In genomic region chr14:74302160-74302628, GRCh38 we compare ENCODE assay signal across 8 cellular contexts. TPM values are rescaled to one million over a fixed set of nuclear protein-coding genes. Genes with fewer than 3 reads are reported as not detected.
A peak's percentile ranks its signal among the peaks of the same experiment; 100 is the strongest.
DNase-seq lines count a peak whose midpoint lies in the region; ATAC-seq, FAIRE-seq and TF ChIP-seq lines count a peak whose summit lies in the region.

No MANE protein-coding gene starts in this region.

- H4K20me1 ChIP-seq in BLaER1 treated with 17β-estradiol and CSF1 and Interleukin-3, amounts not matched to agents 10 nM and 100 nM = peaks cover 6 to 47% (median 39%) of the 10 kb centered on the region in 11 experiments; a peak in 18 of 22 replicates

- no peaks in the 10 kb centered on the region for H3K9me3 ChIP-seq in BLaER1 treated with 17β-estradiol and CSF1 and Interleukin-3, amounts not matched to agents 10 nM and 100 nM (replicated peaks in 1 of 11)
- H3K9me3 ChIP-seq in Panc1 (ENCODE audit: control insufficient read depth, insufficient read depth, low read depth, low read length) (no peaks in the 10 kb centered on the region), kidney (ENCODE audit: control insufficient read depth in 1 of 2, low read length in 2 of 2) (no peaks in the 10 kb centered on the region)

- CTCF ChIA-PET in Panc1 (lab: Charles Lee) = interaction anchor here (0.6 to 0.7 kb wide), 3 partner anchors 9 to 485 kb away, joined by 3 to 9 read pairs (median 5); no protein-coding TSS in a partner anchor

- intact Hi-C loops in Panc1 (cut with micrococcal nuclease; ENCODE audit: unreplicated experiment) (no loop called here), kidney (cut with DNase I) (no loop called here)

- no peak for FAIRE-seq in kidney (lab: Jason Lieb, UNC)

- POLR2A ChIA-PET in Panc1 (lab: Charles Lee) = interaction anchor here (0.9 kb wide), 1 partner anchor 11 kb away, joined by 8 read pairs; no protein-coding TSS in a partner anchor

- no TSS peak for BruUV-seq in Panc1 (replicated peaks; lab: Mats Ljungman, UMichigan)

- H3K36me3 ChIP-seq in BLaER1 treated with 17β-estradiol and CSF1 and Interleukin-3, amounts not matched to agents 10 nM and 100 nM = peaks cover 7 to 37% (median 32%) of the 10 kb centered on the region in 11 experiments
- H3K36me3 ChIP-seq in Panc1 (ENCODE audit: control insufficient read depth, insufficient read depth, low read length) = peaks cover 2% of the 10 kb centered on the region; the same call in 1 of the 2 replicates
- H3K36me3 ChIP-seq in kidney (ENCODE audit: control insufficient read depth in 1 of 2, insufficient read depth in 2 of 2, low read length in 2 of 2) = peaks cover 6 to 12% of the 10 kb centered on the region in 2 donors

- in situ Hi-C loops in Panc1 (cut with HindIII; ENCODE audit: low pct_unique_long_range_greater_than_20kb, low sequenced_read_pairs) = no loop called here

- H3K9ac ChIP-seq in BLaER1 treated with 17β-estradiol and CSF1 and Interleukin-3, amounts not matched to agents 10 nM and 100 nM = peak overlapping the region; percentile 85 to 96 (median 89)
- peak overlapping the region; percentile 75 to 97 for H3K9ac ChIP-seq in kidney (ENCODE audit: low read length in 2 of 2)

- no peak for TF ChIP-seq CTCF in Panc1 (IDR thresholded peaks at IDR 0.05)
- TF ChIP-seq CTCF in cardiac fibroblast (IDR thresholded peaks at IDR 0.05; ENCODE audit: low read depth, low read length) = peak; percentile 63
- TF ChIP-seq CTCF in kidney (IDR thresholded peaks at IDR 0.05; ENCODE audit: borderline replicate concordance, extremely low read depth, insufficient read depth) = no peak

- H3K4me1 ChIP-seq in BLaER1 treated with 17β-estradiol and CSF1 and Interleukin-3, amounts not matched to agents 10 nM and 100 nM = peaks cover 22 to 56% (median 42%) of the 10 kb centered on the region in 10 experiments
- no peaks in the 10 kb centered on the region for H3K4me1 ChIP-seq in Panc1 (ENCODE audit: control insufficient read depth, insufficient read depth, low read length)
- peaks cover 8 to 20% of the 10 kb centered on the region in 2 donors for H3K4me1 ChIP-seq in kidney (ENCODE audit: control insufficient read depth in 1 of 2, insufficient read depth in 1 of 2, low read depth in 1 of 2, low read length in 2 of 2)

- no peaks in the 10 kb centered on the region for H3K27me3 ChIP-seq in BLaER1 treated with 17β-estradiol and CSF1 and Interleukin-3, amounts not matched to agents 10 nM and 100 nM
- no peaks in the 10 kb centered on the region for H3K27me3 ChIP-seq in Panc1 (ENCODE audit: control insufficient read depth, insufficient read depth, low read length)

- H3K4me2 ChIP-seq in BLaER1 treated with 17β-estradiol and CSF1 and Interleukin-3, amounts not matched to agents 10 nM and 100 nM = peak overlapping the region; percentile 76 to 97 (median 91)

- peak overlapping the region; percentile 82 to 100 (median 88) for H3K4me3 ChIP-seq in BLaER1 treated with 17β-estradiol and CSF1 and Interleukin-3, amounts not matched to agents 10 nM and 100 nM
- H3K4me3 ChIP-seq in Panc1 (ENCODE audit: low read depth in 2 of 2, low read length in 2 of 2) (peak overlapping the region; percentile 75 to 83), cardiac fibroblast (replicated peaks in 1 of 2; ENCODE audit: low read depth in 2 of 2, low read length in 2 of 2) (peak overlapping the region; percentile 93 to 97), kidney (ENCODE audit: low read length in 2 of 2) (peak overlapping the region; percentile 81 to 95)

- ATAC-seq in GM18517 (IDR thresholded peaks at IDR 0.05; ENCODE audit: unreplicated experiment) (peak; percentile 7), HG03439 (IDR thresholded peaks at IDR 0.05; ENCODE audit: unreplicated experiment) (peak; percentile 20), Panc1 (peak; percentile 75)
- peak; percentile 56 for ATAC-seq in stimulated activated naive CD8-positive, alpha-beta T cell treated with anti-CD3 and anti-CD28 coated beads, Interleukin-15, Interleukin-2, amounts not matched to agents 100 U/mL and 50 U/mL, for 24 hours

- DNase-seq in Panc1 (ENCODE audit: low read depth, low spot score) = no peak
- peak; percentile 65 to 68 for DNase-seq in cardiac fibroblast (ENCODE audit: low read depth in 2 of 2)
- no peak for DNase-seq in kidney
- DNase-seq in stimulated activated naive CD8-positive, alpha-beta T cell treated with anti-CD3 and anti-CD28 coated beads, Interleukin-15, Interleukin-2, amounts not matched to agents 100 U/mL and 50 U/mL, for 24 hours = peak; percentile 11
- no peak for DNase-seq in GDM1 (lab: John Stamatoyannopoulos, UW)

- H3K27ac ChIP-seq in BLaER1 treated with 17β-estradiol and CSF1 and Interleukin-3, amounts not matched to agents 10 nM and 100 nM = peak overlapping the region; percentile 75 to 94 (median 84)
- peak overlapping the region; percentile 84 for H3K27ac ChIP-seq in Panc1 (ENCODE audit: low read length)
- peak overlapping the region; percentile 59 to 87 for H3K27ac ChIP-seq in kidney (ENCODE audit: low read depth in 2 of 2, low read length in 2 of 2)

RNA-seq across cellular contexts. Expression of gene ABCD4, which starts 0.5 kb away (rescaled TPM):
- 24.4 TPM for total RNA-seq in Panc1 (2021; ENCODE audit: unreplicated experiment)
- 27.6 TPM for polyA plus RNA-seq in Panc1 (2012; ENCODE audit: insufficient read length)
- total RNA-seq in kidney = 61.3 TPM
- 66.1 TPM for polyA plus RNA-seq in kidney (ENCODE audit: insufficient read depth, low read depth, low replicate concordance)

RNA-seq across cellular contexts. Expression of gene VRTN, which starts 46.1 kb away (rescaled TPM):
- total RNA-seq in Panc1 (2021; ENCODE audit: unreplicated experiment) (not detected), kidney (not detected)
- not detected for polyA plus RNA-seq in Panc1 (2012; ENCODE audit: insufficient read length)
- not detected for polyA plus RNA-seq in kidney (ENCODE audit: insufficient read depth, low read depth, low replicate concordance)

Comparison
In these comparisons a context has a peak if more than half of its experiments do, and no peak if none do; other contexts are left out.
1. ATAC-seq: peak in every context shown above with its lines; median percentile 75 in Panc1; 56 in stimulated activated naive CD8-positive, alpha-beta T cell treated with anti-CD3 and anti-CD28 coated beads, Interleukin-15, Interleukin-2, amounts not matched to agents 100 U/mL and 50 U/mL, for 24 hours; 20 in HG03439; 7 in GM18517.
2. DNase-seq: peak in cardiac fibroblast (2 of 2) and stimulated activated naive CD8-positive, alpha-beta T cell treated with anti-CD3 and anti-CD28 coated beads, Interleukin-15, Interleukin-2, amounts not matched to agents 100 U/mL and 50 U/mL, for 24 hours (single experiment); none in Panc1 (single experiment), kidney (single experiment) and GDM1 (single experiment).
3. Peak in every context shown above with its lines, with median percentiles within 50 percentile points of each other: H3K27ac ChIP-seq and H3K4me3 ChIP-seq.